ENCODE assay signal across 25 cellular contexts in the genomic region with DNA sequence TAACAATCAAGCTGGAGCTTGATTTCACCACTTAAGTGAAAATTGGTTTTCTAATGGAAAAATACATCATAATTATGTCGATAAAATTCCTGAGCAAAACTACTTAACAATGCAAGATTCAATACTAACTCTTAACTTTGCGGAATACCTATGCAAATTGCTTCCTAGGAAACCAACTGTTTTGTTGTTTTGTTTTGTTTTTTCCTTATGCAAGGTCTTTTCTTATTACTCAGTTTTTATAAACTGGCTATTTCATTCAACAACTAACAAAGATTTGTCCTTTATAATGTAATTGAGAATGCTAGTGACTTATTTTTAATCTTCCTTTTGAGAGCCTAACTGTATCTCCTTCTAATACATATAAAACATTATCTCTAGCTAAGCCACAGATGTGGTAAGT.
"Had no signal": no experiment of that assay in that cellular context is flagged by ENCODE, and none has a peak within 500 bp of the region (broad histone marks: within the 10 kb centered on the region; RNA-seq: fewer than 3 reads in every experiment).

No MANE protein-coding gene starts in this region.

- H3K4me1 ChIP-seq: esophagus muscularis mucosa, gastroesophageal sphincter, psoas muscle, spleen, tibial artery, upper lobe of left lung, uterus had no signal

- H3K36me3 Mint-ChIP-seq: naive thymus-derived CD4-positive, alpha-beta T cell; stimulated activated memory B cell treated with anti-CD40 and anti-IgM and Interleukin-4, amounts not matched to agents 10 μg/mL and 1 μg/mL and 100 μg/mL, for 72 hours had no signal

- H3K27ac Mint-ChIP-seq: dendritic cell treated with granulocyte-macrophage colony-stimulating factor and Interleukin-4, amounts not matched to agents 40 ng/mL and 50 ng/mL, for 4 days; effector memory CD8-positive, alpha-beta T cell; naive thymus-derived CD4-positive, alpha-beta T cell; nephron progenitor cell; stimulated activated memory B cell treated with anti-CD40 and anti-IgM and Interleukin-4, amounts not matched to agents 10 μg/mL and 1 μg/mL and 100 μg/mL, for 72 hours; stimulated activated naive CD8-positive, alpha-beta T cell treated with anti-CD3 and anti-CD28 coated beads, Interleukin-15, Interleukin-2, amounts not matched to agents 100 ng/mL and 50 ng/mL, for 24 hours had no signal

- H3K27me3 ChIP-seq: esophagus muscularis mucosa, gastroesophageal sphincter, neutrophil, spleen, tibial artery, upper lobe of left lung, uterus had no signal

- H3K36me3 ChIP-seq: esophagus muscularis mucosa, gastroesophageal sphincter, neutrophil, spleen, tibial artery, upper lobe of left lung, uterus had no signal

- H3K4me3 Mint-ChIP-seq: dendritic cell treated with granulocyte-macrophage colony-stimulating factor and Interleukin-4, amounts not matched to agents 40 ng/mL and 50 ng/mL, for 4 days; effector memory CD8-positive, alpha-beta T cell; naive thymus-derived CD4-positive, alpha-beta T cell; nephron progenitor cell; stimulated activated memory B cell treated with anti-CD40 and anti-IgM and Interleukin-4, amounts not matched to agents 10 μg/mL and 1 μg/mL and 100 μg/mL, for 72 hours; stimulated activated naive CD8-positive, alpha-beta T cell treated with anti-CD3 and anti-CD28 coated beads, Interleukin-15, Interleukin-2, amounts not matched to agents 100 ng/mL and 50 ng/mL, for 24 hours had no signal

- H3K27ac ChIP-seq: epithelial cell of prostate, esophagus muscularis mucosa, gastroesophageal sphincter, neutrophil, psoas muscle, spleen, tibial artery, upper lobe of left lung, uterus had no signal

- H3K27me3 Mint-ChIP-seq: dendritic cell treated with granulocyte-macrophage colony-stimulating factor and Interleukin-4, amounts not matched to agents 40 ng/mL and 50 ng/mL, for 4 days; effector memory CD8-positive, alpha-beta T cell; naive thymus-derived CD4-positive, alpha-beta T cell; stimulated activated memory B cell treated with anti-CD40 and anti-IgM and Interleukin-4, amounts not matched to agents 10 μg/mL and 1 μg/mL and 100 μg/mL, for 72 hours; stimulated activated naive CD8-positive, alpha-beta T cell treated with anti-CD3 and anti-CD28 coated beads, Interleukin-15, Interleukin-2, amounts not matched to agents 100 ng/mL and 50 ng/mL, for 24 hours had no signal

- H3K4me1 Mint-ChIP-seq: naive thymus-derived CD4-positive, alpha-beta T cell; stimulated activated memory B cell treated with anti-CD40 and anti-IgM and Interleukin-4, amounts not matched to agents 10 μg/mL and 1 μg/mL and 100 μg/mL, for 72 hours had no signal

- ATAC-seq: effector memory CD8-positive, alpha-beta T cell; gastroesophageal sphincter; left colon; left ventricle myocardium superior; naive thymus-derived CD4-positive, alpha-beta T cell; psoas muscle; sciatic nerve; stimulated activated memory B cell treated with anti-CD40 and anti-IgM and Interleukin-4, amounts not matched to agents 10 μg/mL and 1 μg/mL and 100 μg/mL, for 72 hours had no signal

- DNase-seq: effector memory CD8-positive, alpha-beta T cell; glutamatergic neuron; left colon; left ventricle myocardium superior; mesenchymal stem cell; naive thymus-derived CD4-positive, alpha-beta T cell; nephron progenitor cell; psoas muscle; retina; spleen; stimulated activated CD4-positive, alpha-beta T cell treated with anti-CD3 and anti-CD28 coated beads, Interleukin-15, amount 100 ng/mL, for 24 hours; stimulated activated CD4-positive, alpha-beta T cell treated with anti-CD3 and anti-CD28 coated beads, Interleukin-1b, Interleukin-23, amount 100 ng/mL, for 48 hours; stimulated activated CD4-positive, alpha-beta T cell treated with anti-CD3 and anti-CD28 coated beads, Interleukin-4, amount 100 ng/mL, for 24 hours; tibial artery; upper lobe of left lung; uterus had no signal

- H3K4me3 ChIP-seq: esophagus muscularis mucosa, gastroesophageal sphincter, lung, psoas muscle, spleen, tibial artery, upper lobe of left lung, uterus had no signal

- H3K9me3 Mint-ChIP-seq: dendritic cell treated with granulocyte-macrophage colony-stimulating factor and Interleukin-4, amounts not matched to agents 40 ng/mL and 50 ng/mL, for 4 days; effector memory CD8-positive, alpha-beta T cell; nephron progenitor cell; stimulated activated memory B cell treated with anti-CD40 and anti-IgM and Interleukin-4, amounts not matched to agents 10 μg/mL and 1 μg/mL and 100 μg/mL, for 72 hours; stimulated activated naive CD8-positive, alpha-beta T cell treated with anti-CD3 and anti-CD28 coated beads, Interleukin-15, Interleukin-2, amounts not matched to agents 100 ng/mL and 50 ng/mL, for 24 hours had no signal

- H3K9me3 ChIP-seq: esophagus muscularis mucosa, gastroesophageal sphincter, neutrophil, psoas muscle, spleen, tibial artery, upper lobe of left lung, uterus had no signal
